In the genomic region with DNA sequence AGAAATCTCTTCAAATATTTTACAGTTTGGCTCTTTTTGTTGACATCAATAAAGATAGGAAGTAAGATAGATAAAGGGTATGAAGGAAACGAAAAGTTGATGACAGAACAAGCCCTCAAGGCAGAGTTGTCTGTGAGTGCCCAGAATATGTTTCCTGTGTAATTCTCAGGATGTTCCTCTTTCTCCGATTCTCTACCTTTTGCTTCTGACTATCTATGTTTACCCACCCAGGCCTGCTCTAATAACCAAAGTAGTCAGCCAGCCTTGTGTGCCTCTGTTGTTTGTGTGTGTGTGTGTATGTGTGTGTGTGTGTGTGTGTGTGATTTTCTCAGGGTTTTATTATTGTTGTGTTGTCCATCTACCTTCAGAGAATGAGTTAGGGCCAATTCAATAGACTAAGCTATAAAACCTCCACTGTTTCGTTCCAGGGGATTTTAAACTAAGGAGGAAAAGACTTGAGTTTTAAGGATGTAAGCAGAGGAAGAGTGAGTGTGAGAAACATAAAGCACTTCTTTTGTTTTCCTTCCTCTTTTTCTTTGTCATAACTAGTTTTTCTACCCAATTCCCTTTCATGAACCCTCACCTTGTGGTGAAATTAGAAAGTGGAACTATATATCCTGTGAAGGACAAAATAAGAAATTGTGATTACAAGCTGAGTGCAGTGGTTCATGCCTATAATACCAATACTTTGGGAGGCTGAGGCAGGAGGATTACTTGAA, we compare ENCODE assay signal across 9 cellular contexts.
A peak's percentile ranks its signal among the peaks of the same experiment; 100 is the strongest.
DNase-seq lines count a peak whose midpoint lies in the region; ATAC-seq and TF ChIP-seq lines count a peak whose summit lies in the region.
"Had no signal": no experiment of that assay in that cellular context is flagged by ENCODE, and none has a peak within 500 bp of the region (broad histone marks: within the 10 kb centered on the region; RNA-seq: fewer than 3 reads in every experiment).

No MANE protein-coding gene starts in this region.

- no peak for TF ChIP-seq CTCF in GM10266 (IDR thresholded peaks at IDR 0.05; ENCODE audit: control insufficient read depth, insufficient read depth, low read depth, missing control alignments)

- ATAC-seq in GM21367 (IDR thresholded peaks at IDR 0.05; ENCODE audit: unreplicated experiment) (peak; percentile 92), HG03139 (IDR thresholded peaks at IDR 0.05; ENCODE audit: unreplicated experiment) (peak; percentile 68)

- DNase-seq in GM10266 (ENCODE audit: extremely low spot score) = peak; percentile 8
- peak; percentile 75 for DNase-seq in SIG-M5 treated with dmso at 0.1 percent for 504 hours (lab: John Stamatoyannopoulos, UW; ENCODE audit: unreplicated experiment)
- DNase-seq in activated CD4-positive, alpha-beta T cell treated with anti-CD3 and anti-CD28 coated beads, Interleukin-2, amount 50 U/mL, for 48 hours = no peak
- no peak for DNase-seq in globus pallidus (ENCODE audit: low spot score)
- no peak for DNase-seq in activated CD8-positive, alpha-beta memory T cell treated with anti-CD3 and anti-CD28 coated beads, Interleukin-2, amount 50 U/mL, for 48 hours
- DNase-seq in ureter (ENCODE audit: low spot score) = no peak
- DNase-seq: NCI-H226 had no signal

Comparison
In these comparisons a context has a peak if more than half of its experiments do, and no peak if none do; other contexts are left out.
1. DNase-seq: peak in GM10266 (single experiment) and SIG-M5 treated with dmso at 0.1 percent for 504 hours (single experiment); none in activated CD4-positive, alpha-beta T cell treated with anti-CD3 and anti-CD28 coated beads, Interleukin-2, amount 50 U/mL, for 48 hours (0 of 2), globus pallidus (single experiment), activated CD8-positive, alpha-beta memory T cell treated with anti-CD3 and anti-CD28 coated beads, Interleukin-2, amount 50 U/mL, for 48 hours (single experiment) and ureter (single experiment).